In genomic region chr19:35513975-35514809, GRCh38 we compare ENCODE assay signal across 14 cellular contexts. TPM values are rescaled to one million over a fixed set of nuclear protein-coding genes. Genes with fewer than 3 reads are reported as not detected.
DNase-seq lines count a peak whose midpoint lies in the region; ATAC-seq, FAIRE-seq and TF ChIP-seq lines count a peak whose summit lies in the region.
"Had no signal": no experiment of that assay in that cellular context is flagged by ENCODE, and none has a peak within 500 bp of the region (broad histone marks: within the 10 kb centered on the region; RNA-seq: fewer than 3 reads in every experiment).

No MANE protein-coding gene starts in this region.

- H2BK20ac ChIP-seq in H9 (ENCODE audit: low read depth, low read length, poor library complexity, severe bottlenecking): no peak overlapping the region

- H2BK120ac ChIP-seq in H9 (ENCODE audit: low read depth, low read length, poor library complexity, severe bottlenecking): no peak overlapping the region

- FAIRE-seq in GM19239 (lab: Jason Lieb, UNC) (no peak), frontal cortex (lab: Jason Lieb, UNC) (no peak)
- FAIRE-seq: endometrium had no signal

- H3K4ac ChIP-seq in H9 (ENCODE audit: low read depth, low read length): no peak overlapping the region

- no peaks in the 10 kb centered on the region; the same call in none of the 2 replicates for H3K27me3 ChIP-seq in H9 (ENCODE audit: insufficient read depth, low read length)
- H3K27me3 ChIP-seq: right lobe of liver had no signal

- H2BK15ac ChIP-seq in H9 (ENCODE audit: low read depth, low read length): no peak overlapping the region

- no peak overlapping the region for H2AK5ac ChIP-seq in H9 (ENCODE audit: insufficient read length, low read length)

- H4K5ac ChIP-seq in H9 (ENCODE audit: insufficient read length, low read depth, low read length): no peak overlapping the region

- TF ChIP-seq CTCF in H9 (conservative IDR thresholded peaks at IDR 0.05) (peak; percentile 47; the same call in 2 of the 3 replicates), VCaP (conservative IDR thresholded peaks at IDR 0.05) (0 out of 2 replicates have a peak, but pooled peaks have one; percentile 12)

- DNase-seq in H9: peak; percentile 61
- peak; percentile 38 for DNase-seq in foreskin melanocyte
- peak; percentile 18 for DNase-seq in stromal cell of bone marrow (ENCODE audit: low read depth)
- DNase-seq in GM19239 (ENCODE audit: insufficient read length, low spot score): no peak
- DNase-seq in natural killer cell treated with Interleukin-12 subunit alpha and Interleukin-12 subunit beta and Interleukin-15 and Interleukin-18, amount 100 ng/mL, for 72 hours (ENCODE audit: low spot score): no peak
- DNase-seq in frontal cortex (ENCODE audit: low spot score in 2 of 2): no peak
- DNase-seq: activated CD8-positive, alpha-beta T cell treated with anti-CD3 and anti-CD28 coated beads for 36 hours; activated naive CD8-positive, alpha-beta T cell treated with anti-CD3 and anti-CD28 coated beads for 36 hours; right lobe of liver had no signal

- no peak overlapping the region; the same call in 1 of the 2 replicates for H3K14ac ChIP-seq in H9 (ENCODE audit: insufficient read depth, low read length)

- WGBS in H9 (ENCODE audit: extremely low coverage, insufficient read length, low lambda C conversion rate): no CpG with 5 or more reads among the region's 29 CpGs

- H3K4me2 ChIP-seq in H9 (ENCODE audit: insufficient read depth, insufficient read length, low read length): peak overlapping the region; percentile 43

- no peak overlapping the region for H2BK12ac ChIP-seq in H9 (ENCODE audit: insufficient read length, low read depth, low read length)

- H3K23ac ChIP-seq in H9 (ENCODE audit: insufficient read length, low read depth, low read length): no peak overlapping the region

- H3K18ac ChIP-seq in H9 (ENCODE audit: insufficient read length, low read depth, low read length): no peak overlapping the region

- H3K4me3 Mint-ChIP-seq in H9: peak overlapping the region in 1 of 2 experiments; percentile 47; a peak in 2 of 5 replicates
- H3K4me3 Mint-ChIP-seq in natural killer cell treated with Interleukin-12 subunit alpha and Interleukin-12 subunit beta and Interleukin-15 and Interleukin-18, amount 100 ng/mL, for 72 hours: no peak overlapping the region
- H3K4me3 Mint-ChIP-seq: activated CD8-positive, alpha-beta T cell treated with anti-CD3 and anti-CD28 coated beads for 36 hours; activated naive CD8-positive, alpha-beta T cell treated with anti-CD3 and anti-CD28 coated beads for 36 hours had no signal

- H3K23me2 ChIP-seq in H9 (ENCODE audit: insufficient read length, low read depth, low read length, poor library complexity, severe bottlenecking): peaks cover 12% of the 10 kb centered on the region

- H3K4me1 ChIP-seq in H9 (ENCODE audit: insufficient read depth, low read length): no peaks in the 10 kb centered on the region

- H3T11ph ChIP-seq in H9 (ENCODE audit: low read length): no peak overlapping the region

- no peak overlapping the region for H4K91ac ChIP-seq in H9 (ENCODE audit: insufficient read length, low read depth, low read length)

- H4K20me1 ChIP-seq in H9 (ENCODE audit: control insufficient read depth, insufficient read depth, insufficient read length): no peaks in the 10 kb centered on the region

- H3K9me3 Mint-ChIP-seq in H9: no peaks in the 10 kb centered on the region; a peak in 1 of 5 replicates
- no peaks in the 10 kb centered on the region for H3K9me3 Mint-ChIP-seq in natural killer cell treated with Interleukin-12 subunit alpha and Interleukin-12 subunit beta and Interleukin-15 and Interleukin-18, amount 100 ng/mL, for 72 hours
- H3K9me3 Mint-ChIP-seq: activated CD8-positive, alpha-beta T cell treated with anti-CD3 and anti-CD28 coated beads for 36 hours; activated naive CD8-positive, alpha-beta T cell treated with anti-CD3 and anti-CD28 coated beads for 36 hours had no signal

- H3K56ac ChIP-seq in H9 (ENCODE audit: insufficient read length, low read depth, low read length): no peak overlapping the region

- no peaks in the 10 kb centered on the region; a peak in 2 of 7 replicates for H3K36me3 Mint-ChIP-seq in H9 (ENCODE audit: insufficient read depth in 1 of 3, low read depth in 3 of 3)
- no peaks in the 10 kb centered on the region for H3K36me3 Mint-ChIP-seq in natural killer cell treated with Interleukin-12 subunit alpha and Interleukin-12 subunit beta and Interleukin-15 and Interleukin-18, amount 100 ng/mL, for 72 hours
- H3K36me3 Mint-ChIP-seq: activated naive CD8-positive, alpha-beta T cell treated with anti-CD3 and anti-CD28 coated beads for 36 hours had no signal

- no peak overlapping the region for H2BK5ac ChIP-seq in H9 (ENCODE audit: insufficient read length, low read length)

- no peaks in the 10 kb centered on the region; the same call in 1 of the 2 replicates for H3K79me2 ChIP-seq in H9 (ENCODE audit: insufficient read depth, low read length)

- H3K27me3 Mint-ChIP-seq in H9 (ENCODE audit: low read depth): peaks cover 33% of the 10 kb centered on the region
- peaks cover 7 to 15% of the 10 kb centered on the region in 2 donors for H3K27me3 Mint-ChIP-seq in natural killer cell treated with Interleukin-12 subunit alpha and Interleukin-12 subunit beta and Interleukin-15 and Interleukin-18, amount 100 ng/mL, for 72 hours

- H2AFZ ChIP-seq in H9 (ENCODE audit: low read length): no peak overlapping the region

- H3K9me3 ChIP-seq in H9 (ENCODE audit: control insufficient read depth, low read depth, low read length): no peaks in the 10 kb centered on the region
- H3K9me3 ChIP-seq: right lobe of liver had no signal

- no peaks in the 10 kb centered on the region for H3K79me1 ChIP-seq in H9 (ENCODE audit: insufficient read depth, low read depth, low read length, poor library complexity, severe bottlenecking)

- H3K4me1 Mint-ChIP-seq in H9: peaks cover 15 to 31% of the 10 kb centered on the region in 2 experiments
- peaks cover 4% of the 10 kb centered on the region in 2 donors for H3K4me1 Mint-ChIP-seq in natural killer cell treated with Interleukin-12 subunit alpha and Interleukin-12 subunit beta and Interleukin-15 and Interleukin-18, amount 100 ng/mL, for 72 hours (ENCODE audit: low read depth in 2 of 2)

- H4K8ac ChIP-seq in H9 (replicated peaks; ENCODE audit: insufficient read length, low read depth, low read length): no peak overlapping the region

- no peak for ATAC-seq in natural killer cell treated with Interleukin-12 subunit alpha and Interleukin-12 subunit beta and Interleukin-15 and Interleukin-18, amount 100 ng/mL, for 72 hours
- ATAC-seq in GM21528 (IDR thresholded peaks at IDR 0.05; ENCODE audit: low FRiP score, unreplicated experiment): no peak
- ATAC-seq: activated CD8-positive, alpha-beta T cell treated with anti-CD3 and anti-CD28 coated beads for 36 hours had no signal

- H3K27ac Mint-ChIP-seq in H9: peak overlapping the region in 1 of 3 experiments; percentile 44; a peak in 2 of 7 replicates
- H3K27ac Mint-ChIP-seq in natural killer cell treated with Interleukin-12 subunit alpha and Interleukin-12 subunit beta and Interleukin-15 and Interleukin-18, amount 100 ng/mL, for 72 hours: no peak overlapping the region
- H3K27ac Mint-ChIP-seq: activated CD8-positive, alpha-beta T cell treated with anti-CD3 and anti-CD28 coated beads for 36 hours; activated naive CD8-positive, alpha-beta T cell treated with anti-CD3 and anti-CD28 coated beads for 36 hours had no signal

- no peak overlapping the region for H3K27ac ChIP-seq in H9 (ENCODE audit: insufficient read length, low read depth, low read length)
- no peak overlapping the region for H3K27ac ChIP-seq in VCaP
- H3K27ac ChIP-seq: right lobe of liver, SK-N-MC had no signal

- no peak overlapping the region for H3K9ac ChIP-seq in H9 (ENCODE audit: extremely low read depth, insufficient read length, low read length)

RNA-seq across cellular contexts. Expression of gene DMKN, which starts 0.7 kb away (rescaled TPM):
- total RNA-seq in H9 (2021) (267 and 278 TPM in 2 replicates), frontal cortex (under 0.01 TPM)
- total RNA-seq in natural killer cell treated with Interleukin-12 subunit alpha and Interleukin-12 subunit beta and Interleukin-15 and Interleukin-18, amount 100 ng/mL, for 72 hours: 1 to 10 TPM in 1 of 2 donors, not detected in 1; 1.8 TPM

RNA-seq across cellular contexts. Expression of gene SBSN, which starts 13.9 kb away (rescaled TPM):
- total RNA-seq in H9 (2021) (0.15 and 0.24 TPM in 2 replicates), frontal cortex (not detected)
- not detected for total RNA-seq in natural killer cell treated with Interleukin-12 subunit alpha and Interleukin-12 subunit beta and Interleukin-15 and Interleukin-18, amount 100 ng/mL, for 72 hours
- total RNA-seq: activated CD8-positive, alpha-beta T cell treated with anti-CD3 and anti-CD28 coated beads for 36 hours; activated naive CD8-positive, alpha-beta T cell treated with anti-CD3 and anti-CD28 coated beads for 36 hours; NCI-H460 had no signal

RNA-seq across cellular contexts. Expression of gene GAPDHS, which starts 19.1 kb away (rescaled TPM):
- total RNA-seq in H9 (2021): not detected in 2 replicates
- not detected for total RNA-seq in natural killer cell treated with Interleukin-12 subunit alpha and Interleukin-12 subunit beta and Interleukin-15 and Interleukin-18, amount 100 ng/mL, for 72 hours
- not detected for total RNA-seq in frontal cortex
- total RNA-seq: activated CD8-positive, alpha-beta T cell treated with anti-CD3 and anti-CD28 coated beads for 36 hours; activated naive CD8-positive, alpha-beta T cell treated with anti-CD3 and anti-CD28 coated beads for 36 hours; NCI-H460; right lobe of liver had no signal

RNA-seq across cellular contexts. Expression of gene KRTDAP, which starts 23.9 kb away (rescaled TPM):
- total RNA-seq in H9 (2021) (0.87 and 1.3 TPM in 2 replicates), frontal cortex (not detected)
- not detected for total RNA-seq in natural killer cell treated with Interleukin-12 subunit alpha and Interleukin-12 subunit beta and Interleukin-15 and Interleukin-18, amount 100 ng/mL, for 72 hours
- total RNA-seq: activated CD8-positive, alpha-beta T cell treated with anti-CD3 and anti-CD28 coated beads for 36 hours; activated naive CD8-positive, alpha-beta T cell treated with anti-CD3 and anti-CD28 coated beads for 36 hours; NCI-H460; right lobe of liver had no signal

RNA-seq across cellular contexts. Expression of gene TMEM147, which starts 31.2 kb away (rescaled TPM):
- total RNA-seq in H9 (2021): 125 and 128 TPM in 2 replicates
- 10 to 100 TPM; 25.3 to 34.4 TPM for total RNA-seq in natural killer cell treated with Interleukin-12 subunit alpha and Interleukin-12 subunit beta and Interleukin-15 and Interleukin-18, amount 100 ng/mL, for 72 hours
- 50.1 TPM for total RNA-seq in frontal cortex

Comparison
In these comparisons a context has a peak if more than half of its experiments do, and no peak if none do; other contexts are left out.
1. DNase-seq: peak in H9 (single experiment), foreskin melanocyte (single experiment) and stromal cell of bone marrow (single experiment); none in GM19239 (single experiment), natural killer cell treated with Interleukin-12 subunit alpha and Interleukin-12 subunit beta and Interleukin-15 and Interleukin-18, amount 100 ng/mL, for 72 hours (single experiment) and frontal cortex (0 of 2).
2. RNA of gene DMKN, which starts 0.7 kb away (total RNA-seq): 267 to 278 TPM in H9; 1.8 TPM in natural killer cell treated with Interleukin-12 subunit alpha and Interleukin-12 subunit beta and Interleukin-15 and Interleukin-18, amount 100 ng/mL, for 72 hours and under 0.01 TPM in frontal cortex (single experiment); every median in the first group is over 10 times any median in the second.